In genomic region chr3:57164606-57165573, GRCh38 we compare ENCODE assay signal across 7 cellular contexts. TPM values are rescaled to one million over a fixed set of nuclear protein-coding genes. Genes with fewer than 3 reads are reported as not detected.
DNase-seq lines count a peak whose midpoint lies in the region; ATAC-seq, FAIRE-seq and TF ChIP-seq lines count a peak whose summit lies in the region.

Gene IL17RD (minus strand): TSS chr3:57165353. CDS start chr3:57165286, 67 bp downstream.

- H3K4me3 Mint-ChIP-seq in osteocyte (ENCODE audit: unreplicated experiment) (peak within 1 kb of the TSS; percentile 79), type B pancreatic cell (peak within 1 kb of the TSS; percentile 98)

- peak; percentile 61 to 79 for ATAC-seq in activated naive CD4-positive, alpha-beta T cell treated with anti-CD3 and anti-CD28 coated beads, Interleukin-2, amount 50 U/mL, for 72 hours
- ATAC-seq in Right ventricle myocardium inferior, result peak; percentile 87

- DNase-seq in GM12891 (ENCODE audit: insufficient read length, low spot score) (peak; percentile 67), HT1080 (ENCODE audit: low read depth) (peak; percentile 21), RPMI8226 (peak; percentile 58), Right ventricle myocardium inferior (ENCODE audit: missing footprints) (peak; percentile 88), osteocyte (ENCODE audit: extremely low spot score, unreplicated experiment) (peak; percentile 88), type B pancreatic cell (ENCODE audit: extremely low spot score, unreplicated experiment) (peak; percentile 83)
- DNase-seq in activated naive CD4-positive, alpha-beta T cell treated with anti-CD3 and anti-CD28 coated beads, Interleukin-2, amount 50 U/mL, for 72 hours (ENCODE audit: low spot score in 2 of 2), result peak in 1 of 2 donors; percentile 66

- TF ChIP-seq CTCF in osteocyte (IDR thresholded peaks at IDR 0.05), result no peak
- no peak for TF ChIP-seq CTCF in type B pancreatic cell (conservative IDR thresholded peaks at IDR 0.05)

- peak; percentile 95 for FAIRE-seq in GM12891 (lab: Jason Lieb, UNC)

- TF ChIP-seq POLR2A in GM12891 (IDR thresholded peaks at IDR 0.05; ENCODE audit: low read depth, low read length), result no peak

- peaks cover 51% of the 10 kb centered on the region for H3K27me3 Mint-ChIP-seq in osteocyte (ENCODE audit: unreplicated experiment)
- peaks cover 28% of the 10 kb centered on the region for H3K27me3 Mint-ChIP-seq in type B pancreatic cell

- H3K4me1 Mint-ChIP-seq in osteocyte (ENCODE audit: unreplicated experiment), result peaks cover 18% of the 10 kb centered on the region
- H3K4me1 Mint-ChIP-seq in type B pancreatic cell (ENCODE audit: unreplicated experiment), result peaks cover 46% of the 10 kb centered on the region

- H3K36me3 Mint-ChIP-seq in activated naive CD4-positive, alpha-beta T cell treated with anti-CD3 and anti-CD28 coated beads, Interleukin-2, amount 50 U/mL, for 72 hours, result no peaks in the 10 kb centered on the region
- no peaks in the 10 kb centered on the region for H3K36me3 Mint-ChIP-seq in osteocyte (ENCODE audit: unreplicated experiment)
- H3K36me3 Mint-ChIP-seq in type B pancreatic cell, result no peaks in the 10 kb centered on the region

- no peaks in the 10 kb centered on the region for H3K9me3 Mint-ChIP-seq in activated naive CD4-positive, alpha-beta T cell treated with anti-CD3 and anti-CD28 coated beads, Interleukin-2, amount 50 U/mL, for 72 hours
- H3K9me3 Mint-ChIP-seq in osteocyte (ENCODE audit: unreplicated experiment), result no peaks in the 10 kb centered on the region
- no peaks in the 10 kb centered on the region for H3K9me3 Mint-ChIP-seq in type B pancreatic cell

- no peak within 1 kb of the TSS for H3K27ac Mint-ChIP-seq in activated naive CD4-positive, alpha-beta T cell treated with anti-CD3 and anti-CD28 coated beads, Interleukin-2, amount 50 U/mL, for 72 hours
- H3K27ac Mint-ChIP-seq in osteocyte (ENCODE audit: unreplicated experiment) (no peak within 1 kb of the TSS), type B pancreatic cell (peak within 1 kb of the TSS; percentile 64)

- intact Hi-C loops in Right ventricle myocardium inferior (cut with DNase I), result loop anchor here (5.0 kb wide), 2 partner anchors 38 to 63 kb away; no protein-coding TSS in a partner anchor

TF ChIP-seq in GM12891, 5 proteins besides CTCF, POLR2A, EP300 and RAD21:
- no peak for TF ChIP-seq POU2F2 (IDR thresholded peaks at IDR 0.05; ENCODE audit: low read depth, low read length)
- no peak for TF ChIP-seq TAF1 (IDR thresholded peaks at IDR 0.05; ENCODE audit: low read depth, low read length)
- TF ChIP-seq PAX5 (IDR thresholded peaks at IDR 0.05; ENCODE audit: insufficient read depth, low read length, severe bottlenecking), result no peak
- TF ChIP-seq SPI1 (IDR thresholded peaks at IDR 0.05; ENCODE audit: low read depth, low read length), result no peak
- no peak for TF ChIP-seq POLR2AphosphoS5 (IDR thresholded peaks at IDR 0.05; ENCODE audit: low read depth, low read length)

RNA-seq across cellular contexts. Expression of gene IL17RD, which starts in this region (rescaled TPM):
- polyA plus RNA-seq in GM12891 (2012; ENCODE audit: low read depth, missing spikeins), result 0.08 TPM
- total RNA-seq in HT1080 (2014; rRNA removed; shearing (Covaris generic)), result 4.3 and 5.7 TPM in 2 replicates
- polyA plus RNA-seq in HT1080 (2015; cell fraction: cytosol; rRNA removed), result 2.7 and 3.6 TPM in 2 replicates
- polyA plus RNA-seq in HT1080 (2015; cell fraction: nucleus; rRNA removed), result 3.4 and 3.6 TPM in 2 replicates
- under 1 TPM in 1 of 2 donors, not detected in 1; 0.04 TPM for total RNA-seq in activated naive CD4-positive, alpha-beta T cell treated with anti-CD3 and anti-CD28 coated beads, Interleukin-2, amount 50 U/mL, for 72 hours
- total RNA-seq in Right ventricle myocardium inferior (6.7 TPM), osteocyte (2.9 and 3.9 TPM in 2 replicates), type B pancreatic cell (ENCODE audit: low replicate concordance) (14.8 and 47.4 TPM in 2 replicates)

Comparison
In these comparisons a context has a peak if more than half of its experiments do, and no peak if none do; other contexts are left out.
1. Peak in ATAC-seq in activated naive CD4-positive, alpha-beta T cell treated with anti-CD3 and anti-CD28 coated beads, Interleukin-2, amount 50 U/mL, for 72 hours; RNA of the gene not detected or under 1 TPM.